8 cellular contexts compared by ENCODE assay signal in genomic region chr12:110826592-110827200, GRCh38. TPM values are rescaled to one million over a fixed set of nuclear protein-coding genes. Genes with fewer than 3 reads are reported as not detected.
DNase-seq lines count a peak whose midpoint lies in the region; ATAC-seq and TF ChIP-seq lines count a peak whose summit lies in the region.

No MANE protein-coding gene starts in this region.

- no peaks in the 10 kb centered on the region for H3K36me3 ChIP-seq in liver (ENCODE audit: control insufficient read depth in 4 of 4, insufficient read depth in 3 of 4, low read depth in 1 of 4, low read length in 3 of 4)

- H3K27ac ChIP-seq in liver (ENCODE audit: low read depth in 1 of 2, low read length in 2 of 2), result no peak overlapping the region

- peak; percentile 88 to 96 for TF ChIP-seq RAD21 in liver (IDR thresholded peaks at IDR 0.05)

- ATAC-seq in HG03135 (IDR thresholded peaks at IDR 0.05; ENCODE audit: unreplicated experiment), result peak; percentile 87

- H3K27me3 ChIP-seq in liver (ENCODE audit: control insufficient read depth in 4 of 4, insufficient read depth in 4 of 4, low read length in 3 of 4), result no peaks in the 10 kb centered on the region

- H3K4me1 ChIP-seq in liver (ENCODE audit: control insufficient read depth in 4 of 4, insufficient read depth in 4 of 4, low read length in 3 of 4), result peaks cover 0 to 5% (median 2%) of the 10 kb centered on the region in 4 donors

- WGBS in liver, result 29% methylated on average over 14 of the region's 14 CpGs

- peak overlapping the region; percentile 42 for H3K4me3 ChIP-seq in choroid plexus epithelial cell (ENCODE audit: low read depth, low read length)
- no peak overlapping the region for H3K4me3 ChIP-seq in liver (ENCODE audit: low read depth in 1 of 3, low read length in 3 of 3)

- TF ChIP-seq CTCF in GM10266 (IDR thresholded peaks at IDR 0.05; ENCODE audit: control insufficient read depth, insufficient read depth, low read depth, missing control alignments), result peak; percentile 94
- peak; percentile 94 for TF ChIP-seq CTCF in choroid plexus epithelial cell (conservative IDR thresholded peaks at IDR 0.05; ENCODE audit: low read depth, low read length)
- TF ChIP-seq CTCF in liver (IDR thresholded peaks at IDR 0.05; ENCODE audit: low read depth, low read length, missing input control), result peak; percentile 83

- no peak overlapping the region for H3K9ac ChIP-seq in liver (ENCODE audit: low read depth in 1 of 2, low read length in 2 of 2)

- DNase-seq in GM10266 (ENCODE audit: extremely low spot score) (peak; percentile 84), NCI-H510A (lab: John Stamatoyannopoulos, UW) (peak; percentile 44), choroid plexus epithelial cell (ENCODE audit: low read depth) (peak; percentile 92), cortex of kidney (lab: John Stamatoyannopoulos, UW) (no peak)
- DNase-seq in activated CD4-positive, alpha-beta T cell treated with anti-CD3 and anti-CD28 coated beads for 24 hours (ENCODE audit: low read depth in 2 of 2), result peak; percentile 86 to 90
- DNase-seq in stimulated activated CD4-positive, alpha-beta T cell treated with anti-CD3 and anti-CD28 coated beads, Interleukin-4, amount 100 ng/mL, for 48 hours (ENCODE audit: low read depth in 2 of 2), result peak; percentile 85 to 88

- no peaks in the 10 kb centered on the region for H3K9me3 ChIP-seq in liver (ENCODE audit: control insufficient read depth in 4 of 4, low read length in 3 of 4)

TF ChIP-seq in liver, 16 proteins besides CTCF, POLR2A, EP300 and RAD21:
- TF ChIP-seq NR2F2 (IDR thresholded peaks at IDR 0.05) (peak; percentile 30), RXRA (IDR thresholded peaks at IDR 0.05) (peak in 1 of 2 donors; percentile 20), FOXA2 (IDR thresholded peaks at IDR 0.05) (no peak), YY1 (IDR thresholded peaks at IDR 0.05) (peak; percentile 25)

RNA-seq across cellular contexts. Expression of gene CCDC63, which starts 20.1 kb away (rescaled TPM):
- total RNA-seq in liver, result not detected
- polyA plus RNA-seq in liver, result not detected
